ENCODE assay signal across 1 cellular context in the genomic region with DNA sequence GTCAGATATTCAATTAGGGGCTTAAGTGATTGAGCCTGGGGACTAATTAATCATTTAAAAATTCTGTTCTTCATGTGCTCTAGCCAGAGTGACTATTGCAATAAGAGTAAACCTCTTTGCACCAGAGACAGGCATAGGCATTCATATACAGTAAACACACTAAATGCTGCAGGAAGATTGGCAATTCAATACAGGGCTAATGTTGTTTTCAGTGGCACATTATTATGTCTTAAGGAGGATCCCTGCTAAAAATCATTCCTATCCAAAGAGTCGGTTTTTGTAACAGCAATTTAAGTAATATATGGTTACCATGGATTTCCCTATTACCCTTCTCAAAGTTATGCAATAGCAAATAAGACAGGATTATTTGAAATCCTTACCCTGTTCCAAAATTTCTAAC.
TF ChIP-seq lines count a peak whose summit lies in the region.

No MANE protein-coding gene starts in this region.

TF ChIP-seq in SK-N-SH, 30 proteins besides CTCF, POLR2A, EP300 and RAD21 (continued from another document):
- TF ChIP-seq, protein P1, sequence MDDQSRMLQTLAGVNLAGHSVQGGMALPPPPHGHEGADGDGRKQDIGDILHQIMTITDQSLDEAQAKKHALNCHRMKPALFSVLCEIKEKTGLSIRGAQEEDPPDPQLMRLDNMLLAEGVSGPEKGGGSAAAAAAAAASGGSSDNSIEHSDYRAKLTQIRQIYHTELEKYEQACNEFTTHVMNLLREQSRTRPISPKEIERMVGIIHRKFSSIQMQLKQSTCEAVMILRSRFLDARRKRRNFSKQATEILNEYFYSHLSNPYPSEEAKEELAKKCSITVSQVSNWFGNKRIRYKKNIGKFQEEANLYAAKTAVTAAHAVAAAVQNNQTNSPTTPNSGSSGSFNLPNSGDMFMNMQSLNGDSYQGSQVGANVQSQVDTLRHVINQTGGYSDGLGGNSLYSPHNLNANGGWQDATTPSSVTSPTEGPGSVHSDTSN (IDR thresholded peaks at IDR 0.05): no peak
- TF ChIP-seq MEF2A (IDR thresholded peaks at IDR 0.05; ENCODE audit: borderline replicate concordance, low read depth): no peak
- no peak for TF ChIP-seq NRF1 (IDR thresholded peaks at IDR 0.05; ENCODE audit: low read depth, low read length)
